Comparison of ENCODE assay signal across 26 cellular contexts in the genomic region with DNA sequence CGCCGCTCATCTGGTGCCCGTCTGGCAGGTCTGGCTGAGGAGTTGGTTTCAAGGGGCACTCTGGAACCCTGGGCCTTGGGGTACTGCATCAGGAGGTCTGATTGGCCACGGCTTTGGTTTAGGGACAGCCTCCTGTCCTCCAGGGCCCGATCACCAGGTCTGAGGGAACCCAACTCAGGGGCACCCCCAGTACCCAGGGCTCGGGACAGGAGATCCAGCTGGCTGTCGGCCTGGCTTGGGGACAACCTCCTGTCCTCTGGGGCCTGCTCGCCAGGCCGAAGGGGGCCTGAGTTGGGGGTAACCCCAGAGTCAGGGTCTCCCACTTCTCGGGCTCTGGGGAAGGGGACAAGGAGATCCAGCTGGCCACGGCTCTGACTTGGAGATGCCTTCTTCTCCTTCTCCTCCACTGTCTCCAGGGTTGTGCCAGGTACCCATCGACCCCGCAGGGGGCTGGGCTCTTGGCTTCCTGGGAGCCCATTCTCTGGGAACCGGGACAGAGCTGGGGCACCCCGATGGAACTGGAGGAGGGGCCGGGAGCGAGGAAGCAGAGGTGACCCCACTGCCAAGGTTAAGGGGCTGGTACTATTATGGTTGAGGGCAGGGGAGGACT. TPM values are rescaled to one million over a fixed set of nuclear protein-coding genes. Genes with fewer than 3 reads are reported as not detected.
"Had no signal": no experiment of that assay in that cellular context is flagged by ENCODE, and none has a peak within 500 bp of the region (broad histone marks: within the 10 kb centered on the region; RNA-seq: fewer than 3 reads in every experiment).

No MANE protein-coding gene starts in this region.

- ATAC-seq: esophagus mucosa, heart left ventricle had no signal

- DNase-seq: cortex of kidney; dorsolateral prefrontal cortex; effector CD8-positive, alpha-beta T cell; hypothalamus; islet precursor cell; left ventricle myocardium inferior; mesendoderm; naive B cell; small intestine; stimulated activated CD4-positive, alpha-beta T cell treated with anti-CD3 and anti-CD28 coated beads, Interleukin-12 subunit alpha, Interleukin-12 subunit beta, amount 100 ng/mL, for 4 hours; stimulated activated naive CD4-positive, alpha-beta T cell; stomach; substantia nigra; transverse colon had no signal

- H3K27me3 ChIP-seq: neutrophil, right atrium auricular region, transverse colon had no signal

- H3K9me3 Mint-ChIP-seq: naive B cell, nephron had no signal

- FAIRE-seq: frontal cortex, small intestine had no signal

- H3K36me3 Mint-ChIP-seq: naive B cell had no signal

- H3K9me3 ChIP-seq: heart left ventricle, left ventricle myocardium inferior, neutrophil, right atrium auricular region, stomach, thoracic aorta, transverse colon had no signal

- H3K4me3 ChIP-seq: dorsolateral prefrontal cortex, heart left ventricle, left ventricle myocardium inferior, lung, right atrium auricular region, stomach, thoracic aorta, transverse colon had no signal

- H3K36me3 ChIP-seq: neutrophil, right atrium auricular region, thoracic aorta, transverse colon had no signal

- H3K27ac ChIP-seq: dorsolateral prefrontal cortex, heart left ventricle, left ventricle myocardium inferior, neutrophil, right atrium auricular region, stomach, thoracic aorta had no signal

RNA-seq across cellular contexts. Expression of gene FAM83C, which starts 5.2 kb away (rescaled TPM):
- total RNA-seq: chondrocyte, fibroblast of lung, frontal cortex, glomerular endothelial cell, heart left ventricle, left ventricle myocardium inferior, lung, osteocyte, right atrium auricular region, stomach, thoracic aorta had no signal
- polyA plus RNA-seq: heart left ventricle, lung had no signal
